17 cellular contexts compared by ENCODE assay signal in the genomic region with DNA sequence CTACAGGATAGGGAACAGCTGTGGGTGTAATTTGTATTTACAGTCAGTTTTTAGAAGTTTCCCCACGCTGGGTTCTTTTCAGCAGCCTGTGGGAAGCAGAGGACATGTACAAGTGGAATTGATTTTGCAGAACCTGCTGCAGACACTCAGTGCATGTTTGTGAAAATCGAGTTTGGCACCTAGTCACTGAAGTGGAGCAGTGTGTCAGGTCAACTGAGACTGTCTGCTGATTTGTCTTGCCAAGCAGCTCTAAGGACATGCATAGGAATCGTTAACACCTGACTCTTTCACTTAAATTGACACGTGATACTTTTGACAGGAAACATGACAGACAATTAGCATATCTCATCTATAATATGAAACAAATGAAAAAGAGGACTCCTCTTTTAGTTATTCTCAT.
DNase-seq lines count a peak whose midpoint lies in the region; ATAC-seq, FAIRE-seq and TF ChIP-seq lines count a peak whose summit lies in the region.
"Had no signal": no experiment of that assay in that cellular context is flagged by ENCODE, and none has a peak within 500 bp of the region (broad histone marks: within the 10 kb centered on the region; RNA-seq: fewer than 3 reads in every experiment).

No MANE protein-coding gene starts in this region.

- no peaks in the 10 kb centered on the region for H3K9me3 ChIP-seq in Loucy (ENCODE audit: insufficient read depth, low read depth, low read length)
- H3K9me3 ChIP-seq in neural progenitor cell (ENCODE audit: low read depth) = no peaks in the 10 kb centered on the region
- H3K9me3 ChIP-seq: BE2C had no signal

- H3K79me2 ChIP-seq in Loucy (ENCODE audit: insufficient read depth, low read length) = no peaks in the 10 kb centered on the region
- H3K79me2 ChIP-seq in neural progenitor cell (ENCODE audit: low read depth) = no peaks in the 10 kb centered on the region

- H3K4me3 ChIP-seq in Loucy (ENCODE audit: low read length, poor library complexity, severe bottlenecking) (no peak overlapping the region), neural progenitor cell (no peak overlapping the region)

- H3K4me1 ChIP-seq in Loucy (ENCODE audit: insufficient read depth, low read length, poor library complexity, severe bottlenecking) (peaks cover 7% of the 10 kb centered on the region), neural progenitor cell (no peaks in the 10 kb centered on the region)
- H3K4me1 ChIP-seq: BE2C had no signal

- peak; percentile 65 for ATAC-seq in SK-N-SH treated with all-trans-retinoic acid at 6 μM for 48 hours

- no peaks in the 10 kb centered on the region for H4K20me1 ChIP-seq in Loucy (ENCODE audit: insufficient read depth, low read length, poor library complexity, severe bottlenecking)
- no peaks in the 10 kb centered on the region for H4K20me1 ChIP-seq in neural progenitor cell (ENCODE audit: low read depth)

- no peak overlapping the region for H3K4me3 Mint-ChIP-seq in neural progenitor cell
- H3K4me3 Mint-ChIP-seq: CD4-positive, alpha-beta memory T cell had no signal

- H2AFZ ChIP-seq in Loucy (ENCODE audit: low read length) (peak overlapping the region; percentile 66; the same call in 1 of the 2 replicates), neural progenitor cell (replicated peaks) (peak overlapping the region; percentile 58)

- H3K27me3 ChIP-seq in Loucy (ENCODE audit: insufficient read depth, low read length, poor library complexity, severe bottlenecking) (no peaks in the 10 kb centered on the region), neural progenitor cell (no peaks in the 10 kb centered on the region)
- H3K27me3 ChIP-seq: BE2C had no signal

- H3K4me2 ChIP-seq in Loucy (ENCODE audit: low read depth, low read length, poor library complexity, severe bottlenecking) (no peak overlapping the region), neural progenitor cell (no peak overlapping the region)

- POLR2A ChIA-PET in GM10248 (lab: Yijun Ruan, JAX) (interaction anchor here (0.6 kb wide), 1 partner anchor 126 kb away, joined by 3 read pairs; no protein-coding TSS in a partner anchor), HEK293T (lab: Yijun Ruan, JAX) (no interaction called here)

- no peak overlapping the region for H3K27ac ChIP-seq in neural progenitor cell

- CTCF ChIA-PET in GM10248 (lab: Yijun Ruan, JAX) (no interaction called here), HEK293T (lab: Yijun Ruan, JAX) (no interaction called here)

- no peaks in the 10 kb centered on the region for H3K4me1 Mint-ChIP-seq in neural progenitor cell
- H3K4me1 Mint-ChIP-seq: CD4-positive, alpha-beta memory T cell had no signal

- DNase-seq in D721Med (ENCODE audit: insufficient read length, low spot score) = no peak
- no peak for DNase-seq in neural progenitor cell (ENCODE audit: low spot score)
- no peak for DNase-seq in GM10248 (ENCODE audit: extremely low spot score)
- no peak for DNase-seq in HEK293T (ENCODE audit: extremely low spot score)
- DNase-seq in NCI-H524 (lab: John Stamatoyannopoulos, UW) = no peak
- DNase-seq in T-helper 9 cell = no peak
- DNase-seq: BE2C; CD4-positive, alpha-beta memory T cell; H7; Kasumi-1; MV-4-11; NCI-H1417 treated with DMSO at 0.1 percent for 48 hours; NCI-H446; NCI-H82; SIG-M5 had no signal

- H3K9ac ChIP-seq in Loucy (ENCODE audit: low read depth, low read length, poor library complexity, severe bottlenecking) = no peak overlapping the region
- no peak overlapping the region for H3K9ac ChIP-seq in neural progenitor cell

- peaks cover 8% of the 10 kb centered on the region for H3K9me3 Mint-ChIP-seq in neural progenitor cell

- peak; percentile 99 for FAIRE-seq in D721Med (lab: Jason Lieb, UNC)

- no peaks in the 10 kb centered on the region for H3F3A ChIP-seq in Loucy (ENCODE audit: low read depth)
- no peaks in the 10 kb centered on the region for H3F3A ChIP-seq in neural progenitor cell (ENCODE audit: low read depth)

- H3K27ac Mint-ChIP-seq in neural progenitor cell = no peak overlapping the region
- H3K27ac Mint-ChIP-seq: CD4-positive, alpha-beta memory T cell had no signal

- H3K36me3 ChIP-seq in Loucy (ENCODE audit: insufficient read depth, low read length) = no peaks in the 10 kb centered on the region
- no peaks in the 10 kb centered on the region for H3K36me3 ChIP-seq in neural progenitor cell
- H3K36me3 ChIP-seq: BE2C had no signal

- H3K36me3 Mint-ChIP-seq in neural progenitor cell = no peaks in the 10 kb centered on the region
- H3K36me3 Mint-ChIP-seq: CD4-positive, alpha-beta memory T cell had no signal

- H3K9me2 ChIP-seq in Loucy (replicated peaks; ENCODE audit: low read depth, low read length) = no peaks in the 10 kb centered on the region

- no peaks in the 10 kb centered on the region for H3K27me3 Mint-ChIP-seq in neural progenitor cell (ENCODE audit: insufficient read depth, low read depth)

- no peak for TF ChIP-seq CTCF in D721Med (IDR thresholded peaks at IDR 0.05; ENCODE audit: insufficient read depth, missing control alignments)
- TF ChIP-seq CTCF in Loucy (conservative IDR thresholded peaks at IDR 0.05; ENCODE audit: low read length) = no peak
- no peak for TF ChIP-seq CTCF in neural progenitor cell (IDR thresholded peaks at IDR 0.05)
- TF ChIP-seq CTCF in GM10248 (IDR thresholded peaks at IDR 0.05; ENCODE audit: control extremely low read depth, extremely low read depth, low read depth, missing control alignments) = no peak

TF ChIP-seq in SK-N-SH treated with all-trans-retinoic acid at 6 μM for 48 hours, 23 proteins besides CTCF, POLR2A, EP300 and RAD21 (continues in another document):
- no peak for TF ChIP-seq ZNF70 (CRISPR knock-in tag; IDR thresholded peaks at IDR 0.05)
- TF ChIP-seq CSDC2 (CRISPR knock-in tag; IDR thresholded peaks at IDR 0.05) = no peak
- no peak for TF ChIP-seq ISL1 (CRISPR knock-in tag; IDR thresholded peaks at IDR 0.05)
- TF ChIP-seq, protein P1, sequence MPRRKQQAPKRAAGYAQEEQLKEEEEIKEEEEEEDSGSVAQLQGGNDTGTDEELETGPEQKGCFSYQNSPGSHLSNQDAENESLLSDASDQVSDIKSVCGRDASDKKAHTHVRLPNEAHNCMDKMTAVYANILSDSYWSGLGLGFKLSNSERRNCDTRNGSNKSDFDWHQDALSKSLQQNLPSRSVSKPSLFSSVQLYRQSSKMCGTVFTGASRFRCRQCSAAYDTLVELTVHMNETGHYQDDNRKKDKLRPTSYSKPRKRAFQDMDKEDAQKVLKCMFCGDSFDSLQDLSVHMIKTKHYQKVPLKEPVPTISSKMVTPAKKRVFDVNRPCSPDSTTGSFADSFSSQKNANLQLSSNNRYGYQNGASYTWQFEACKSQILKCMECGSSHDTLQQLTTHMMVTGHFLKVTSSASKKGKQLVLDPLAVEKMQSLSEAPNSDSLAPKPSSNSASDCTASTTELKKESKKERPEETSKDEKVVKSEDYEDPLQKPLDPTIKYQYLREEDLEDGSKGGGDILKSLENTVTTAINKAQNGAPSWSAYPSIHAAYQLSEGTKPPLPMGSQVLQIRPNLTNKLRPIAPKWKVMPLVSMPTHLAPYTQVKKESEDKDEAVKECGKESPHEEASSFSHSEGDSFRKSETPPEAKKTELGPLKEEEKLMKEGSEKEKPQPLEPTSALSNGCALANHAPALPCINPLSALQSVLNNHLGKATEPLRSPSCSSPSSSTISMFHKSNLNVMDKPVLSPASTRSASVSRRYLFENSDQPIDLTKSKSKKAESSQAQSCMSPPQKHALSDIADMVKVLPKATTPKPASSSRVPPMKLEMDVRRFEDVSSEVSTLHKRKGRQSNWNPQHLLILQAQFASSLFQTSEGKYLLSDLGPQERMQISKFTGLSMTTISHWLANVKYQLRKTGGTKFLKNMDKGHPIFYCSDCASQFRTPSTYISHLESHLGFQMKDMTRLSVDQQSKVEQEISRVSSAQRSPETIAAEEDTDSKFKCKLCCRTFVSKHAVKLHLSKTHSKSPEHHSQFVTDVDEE (CRISPR knock-in tag; IDR thresholded peaks at IDR 0.05) = no peak
- TF ChIP-seq ESRRG (CRISPR knock-in tag; IDR thresholded peaks at IDR 0.05) = no peak

TF ChIP-seq in HEK293T, 16 proteins besides CTCF, POLR2A, EP300 and RAD21:
- no peak for TF ChIP-seq L3MBTL2 (conservative IDR thresholded peaks at IDR 0.05)
- no peak for TF ChIP-seq LEF1 (IDR thresholded peaks at IDR 0.05; ENCODE audit: borderline replicate concordance)
- no peak for TF ChIP-seq ELF4 (IDR thresholded peaks at IDR 0.05)
- TF ChIP-seq, protein P2, sequence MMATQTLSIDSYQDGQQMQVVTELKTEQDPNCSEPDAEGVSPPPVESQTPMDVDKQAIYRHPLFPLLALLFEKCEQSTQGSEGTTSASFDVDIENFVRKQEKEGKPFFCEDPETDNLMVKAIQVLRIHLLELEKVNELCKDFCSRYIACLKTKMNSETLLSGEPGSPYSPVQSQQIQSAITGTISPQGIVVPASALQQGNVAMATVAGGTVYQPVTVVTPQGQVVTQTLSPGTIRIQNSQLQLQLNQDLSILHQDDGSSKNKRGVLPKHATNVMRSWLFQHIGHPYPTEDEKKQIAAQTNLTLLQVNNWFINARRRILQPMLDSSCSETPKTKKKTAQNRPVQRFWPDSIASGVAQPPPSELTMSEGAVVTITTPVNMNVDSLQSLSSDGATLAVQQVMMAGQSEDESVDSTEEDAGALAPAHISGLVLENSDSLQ (IDR thresholded peaks at IDR 0.05) = no peak
- TF ChIP-seq FOXM1 (IDR thresholded peaks at IDR 0.05; ENCODE audit: borderline replicate concordance) = no peak
- TF ChIP-seq ZNF384 (IDR thresholded peaks at IDR 0.05) = no peak
